ENCODE assay signal across 5 cellular contexts in the genomic region with DNA sequence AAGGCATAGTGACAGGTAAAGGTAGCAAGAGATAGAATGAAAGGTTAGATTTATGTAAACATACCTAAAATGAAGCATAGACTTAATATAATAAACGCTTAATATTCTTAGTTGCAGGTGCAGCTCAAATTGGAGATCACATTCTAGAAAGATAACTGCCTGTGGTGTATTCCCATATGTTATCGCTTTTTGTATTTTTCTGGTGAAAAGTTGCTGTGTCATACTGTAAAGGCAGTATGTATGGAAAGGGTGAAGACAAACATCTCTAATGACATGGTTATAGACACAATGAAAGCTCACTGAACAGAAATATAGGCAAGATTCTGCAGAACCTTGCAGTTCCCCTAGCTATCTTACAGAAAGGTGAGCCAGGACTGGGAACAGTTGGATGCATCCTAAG.
"Had no signal": no experiment of that assay in that cellular context is flagged by ENCODE, and none has a peak within 500 bp of the region (broad histone marks: within the 10 kb centered on the region; RNA-seq: fewer than 3 reads in every experiment).

No MANE protein-coding gene starts in this region.

- H3K27ac ChIP-seq: HL-60 had no signal

- ATAC-seq: HepG2 had no signal

- H3K4me2 ChIP-seq: GM23338 had no signal

- H2AFZ ChIP-seq: GM23338 had no signal

- H3K4me3 ChIP-seq: GM23338 had no signal

- DNase-seq: H9, HCEC 1CT had no signal
